ENCODE assay signal across 22 cellular contexts in genomic region chr7:17716816-17717215, GRCh38.
"Had no signal": no experiment of that assay in that cellular context is flagged by ENCODE, and none has a peak within 500 bp of the region (broad histone marks: within the 10 kb centered on the region; RNA-seq: fewer than 3 reads in every experiment).

No MANE protein-coding gene starts in this region.

- H3K4me3 ChIP-seq: cardiac muscle cell, hepatocyte, left ventricle myocardium inferior, sigmoid colon, smooth muscle cell, testis, vagina had no signal

- H3K9me3 ChIP-seq: left ventricle myocardium inferior, sigmoid colon, testis, vagina had no signal

- H3K27me3 Mint-ChIP-seq: activated CD4-positive, alpha-beta T cell treated with anti-CD3 and anti-CD28 coated beads, Interleukin-2, amount 10 ng/mL, durations not matched to agents 24 days and 14 days; activated naive CD4-positive, alpha-beta T cell treated with anti-CD3 and anti-CD28 coated beads, Interleukin-2, amount 10 ng/mL, durations not matched to agents 7 days and 5 days had no signal

- H3K27ac ChIP-seq: cardiac muscle cell, hepatocyte, left ventricle myocardium inferior, sigmoid colon, testis, vagina had no signal

- H3K36me3 Mint-ChIP-seq: activated naive CD4-positive, alpha-beta T cell treated with anti-CD3 and anti-CD28 coated beads, Interleukin-2, amount 10 ng/mL, durations not matched to agents 7 days and 5 days had no signal

- DNase-seq: activated CD4-positive, alpha-beta memory T cell treated with anti-CD3 and anti-CD28 coated beads, Interleukin-2, amount 10 ng/mL, durations not matched to agents 7 days and 5 days; activated CD4-positive, alpha-beta T cell treated with anti-CD3 and anti-CD28 coated beads, Interleukin-2, amount 10 ng/mL, durations not matched to agents 24 days and 14 days; activated effector memory CD4-positive, alpha-beta T cell treated with Interleukin-2 at 50 U/mL for 16 hours; activated naive CD4-positive, alpha-beta T cell treated with anti-CD3 and anti-CD28 coated beads, Interleukin-2, amount 10 ng/mL, durations not matched to agents 7 days and 5 days; activated T-cell treated with anti-CD3 and anti-CD28 coated beads, Interleukin-2, amount 50 U/mL, for 72 hours; amygdala; cortex of kidney; erythroblast; foreskin fibroblast; left ventricle myocardium inferior; occipital lobe; sigmoid colon; stimulated activated CD4-positive, alpha-beta T cell treated with anti-CD3 and anti-CD28 coated beads, Interleukin-2, amount 100 ng/mL, for 48 hours; stimulated activated naive CD4-positive, alpha-beta T cell; testis; trophoblast cell had no signal

- ATAC-seq: activated CD4-positive, CD25-positive, alpha-beta regulatory T cell treated with anti-CD3 and anti-CD28 coated beads, Interleukin-2, amount 50 U/mL, for 24 hours; activated T-cell treated with anti-CD3 and anti-CD28 coated beads, Interleukin-2, amount 50 U/mL, for 72 hours had no signal

- H3K4me1 Mint-ChIP-seq: activated CD4-positive, alpha-beta memory T cell treated with anti-CD3 and anti-CD28 coated beads, Interleukin-2, amount 10 ng/mL, durations not matched to agents 7 days and 5 days; activated CD4-positive, alpha-beta T cell treated with anti-CD3 and anti-CD28 coated beads, Interleukin-2, amount 10 ng/mL, durations not matched to agents 24 days and 14 days; activated naive CD4-positive, alpha-beta T cell treated with anti-CD3 and anti-CD28 coated beads, Interleukin-2, amount 10 ng/mL, durations not matched to agents 7 days and 5 days had no signal

- H3K27ac Mint-ChIP-seq: activated CD4-positive, alpha-beta memory T cell treated with anti-CD3 and anti-CD28 coated beads, Interleukin-2, amount 10 ng/mL, durations not matched to agents 7 days and 5 days; activated CD4-positive, alpha-beta T cell treated with anti-CD3 and anti-CD28 coated beads, Interleukin-2, amount 10 ng/mL, durations not matched to agents 24 days and 14 days; activated naive CD4-positive, alpha-beta T cell treated with anti-CD3 and anti-CD28 coated beads, Interleukin-2, amount 10 ng/mL, durations not matched to agents 7 days and 5 days; activated T-cell treated with anti-CD3 and anti-CD28 coated beads, Interleukin-2, amount 50 U/mL, for 72 hours; nephron had no signal

- H3K36me3 ChIP-seq: cardiac muscle cell, left ventricle myocardium inferior, sigmoid colon, vagina had no signal

- H3K4me3 Mint-ChIP-seq: activated CD4-positive, alpha-beta memory T cell treated with anti-CD3 and anti-CD28 coated beads, Interleukin-2, amount 10 ng/mL, durations not matched to agents 7 days and 5 days; activated CD4-positive, alpha-beta T cell treated with anti-CD3 and anti-CD28 coated beads, Interleukin-2, amount 10 ng/mL, durations not matched to agents 24 days and 14 days; activated naive CD4-positive, alpha-beta T cell treated with anti-CD3 and anti-CD28 coated beads, Interleukin-2, amount 10 ng/mL, durations not matched to agents 7 days and 5 days; activated T-cell treated with anti-CD3 and anti-CD28 coated beads, Interleukin-2, amount 50 U/mL, for 72 hours; nephron had no signal

- H3K4me1 ChIP-seq: sigmoid colon, testis, vagina had no signal

- H3K9me3 Mint-ChIP-seq: activated CD4-positive, alpha-beta memory T cell treated with anti-CD3 and anti-CD28 coated beads, Interleukin-2, amount 10 ng/mL, durations not matched to agents 7 days and 5 days; activated CD4-positive, alpha-beta T cell treated with anti-CD3 and anti-CD28 coated beads, Interleukin-2, amount 10 ng/mL, durations not matched to agents 24 days and 14 days; activated naive CD4-positive, alpha-beta T cell treated with anti-CD3 and anti-CD28 coated beads, Interleukin-2, amount 10 ng/mL, durations not matched to agents 7 days and 5 days; activated T-cell treated with anti-CD3 and anti-CD28 coated beads, Interleukin-2, amount 50 U/mL, for 72 hours; nephron had no signal

- H3K27me3 ChIP-seq: cardiac muscle cell, hepatocyte, sigmoid colon, testis, vagina had no signal
